In genomic region chr6:110557226-110557625, GRCh38 we compare ENCODE assay signal across 17 cellular contexts.
A peak's percentile ranks its signal among the peaks of the same experiment; 100 is the strongest.
DNase-seq lines count a peak whose midpoint lies in the region; ATAC-seq and TF ChIP-seq lines count a peak whose summit lies in the region.
"Had no signal": no experiment of that assay in that cellular context is flagged by ENCODE, and none has a peak within 500 bp of the region (broad histone marks: within the 10 kb centered on the region; RNA-seq: fewer than 3 reads in every experiment).

No MANE protein-coding gene starts in this region.

- no CpG with 5 or more reads among the region's 3 CpGs for WGBS in trophoblast cell (ENCODE audit: extremely low coverage, insufficient coverage, insufficient read length)

- H3K9ac ChIP-seq in trophoblast cell (ENCODE audit: low read length), result no peak overlapping the region

- H3K9me3 ChIP-seq in trophoblast cell (ENCODE audit: insufficient read depth, low read depth, low read length), result peaks cover 1% of the 10 kb centered on the region

- TF ChIP-seq CTCF in GM23338 (conservative IDR thresholded peaks at IDR 0.05; ENCODE audit: low read depth in 2 of 2) (no peak), epithelial cell of esophagus (IDR thresholded peaks at IDR 0.05; ENCODE audit: insufficient read depth, low read depth, low read length, missing control alignments) (no peak)

- no peak overlapping the region for H3K4me3 Mint-ChIP-seq in GM23338
- no peak overlapping the region for H3K4me3 Mint-ChIP-seq in stimulated activated naive CD8-positive, alpha-beta T cell treated with anti-CD3 and anti-CD28 coated beads, Interleukin-15, amount 100 ng/mL, for 72 hours
- H3K4me3 Mint-ChIP-seq: CD4-positive, CD25-positive, alpha-beta regulatory T cell had no signal

- H3F3A ChIP-seq in GM23338 (replicated peaks; ENCODE audit: low read depth), result no peaks in the 10 kb centered on the region

- H3K27ac Mint-ChIP-seq in GM23338, result no peak overlapping the region
- H3K27ac Mint-ChIP-seq in stimulated activated naive CD8-positive, alpha-beta T cell treated with anti-CD3 and anti-CD28 coated beads, Interleukin-15, amount 100 ng/mL, for 72 hours, result no peak overlapping the region
- H3K27ac Mint-ChIP-seq: CD4-positive, CD25-positive, alpha-beta regulatory T cell had no signal

- no peaks in the 10 kb centered on the region for H3K4me1 ChIP-seq in GM23338 (ENCODE audit: insufficient read depth)
- peaks cover 0 to 2% of the 10 kb centered on the region in 2 experiments for H3K4me1 ChIP-seq in trophoblast cell (ENCODE audit: control insufficient read depth in 1 of 2, insufficient read depth in 2 of 2, low read length in 2 of 2)

- H3K36me3 ChIP-seq in GM23338 (ENCODE audit: insufficient read depth) (no peaks in the 10 kb centered on the region), trophoblast cell (ENCODE audit: control insufficient read depth in 1 of 2, insufficient read depth in 2 of 2, low read length in 2 of 2) (no peaks in the 10 kb centered on the region)
- H3K36me3 ChIP-seq: SJSA1 had no signal

- no peak overlapping the region for H2AK5ac ChIP-seq in trophoblast cell (ENCODE audit: low read length)

- H3K9me2 ChIP-seq in GM23338 (ENCODE audit: insufficient read depth), result no peaks in the 10 kb centered on the region; the same call in 1 of the 2 replicates

- no peak overlapping the region for H3K23ac ChIP-seq in trophoblast cell (ENCODE audit: low read length)

- no peak overlapping the region for H4K8ac ChIP-seq in trophoblast cell (ENCODE audit: low read depth, low read length)

- no peak for ATAC-seq in GM23338
- ATAC-seq in stimulated activated naive CD8-positive, alpha-beta T cell treated with anti-CD3 and anti-CD28 coated beads, Interleukin-15, amount 100 ng/mL, for 72 hours, result no peak
- ATAC-seq: HCT116 had no signal

- no peak overlapping the region for H4K12ac ChIP-seq in trophoblast cell (ENCODE audit: low read depth, low read length)

- H3K36me3 Mint-ChIP-seq in GM23338 (ENCODE audit: low read depth), result no peaks in the 10 kb centered on the region; the same call in 2 of the 3 replicates

- H3K27ac ChIP-seq in GM23338 (ENCODE audit: low read depth), result no peak overlapping the region
- H3K27ac ChIP-seq in trophoblast cell (ENCODE audit: low read depth, low read length), result no peak overlapping the region
- H3K27ac ChIP-seq: RWPE1, SJSA1 had no signal

- no peak overlapping the region for H3K18ac ChIP-seq in trophoblast cell (ENCODE audit: low read length)

- H3K27me3 ChIP-seq in GM23338 (ENCODE audit: insufficient read depth) (no peaks in the 10 kb centered on the region), trophoblast cell (ENCODE audit: insufficient read depth, low read length) (no peaks in the 10 kb centered on the region)
- H3K27me3 ChIP-seq: SJSA1 had no signal

- no peak overlapping the region for H2BK120ac ChIP-seq in trophoblast cell (ENCODE audit: insufficient read depth, low read length, poor library complexity)

- no peaks in the 10 kb centered on the region for H4K20me1 ChIP-seq in GM23338 (replicated peaks; ENCODE audit: insufficient read depth)

- DNase-seq in GM23338 (ENCODE audit: low spot score) (no peak), NCI-H526 treated with DMSO at 0.1 percent for 48 hours (lab: John Stamatoyannopoulos, UW) (peak; percentile 37), epithelial cell of esophagus (ENCODE audit: low read depth) (peak; percentile 20), trophoblast cell (peak; percentile 36 to 47), H4 (ENCODE audit: low spot score) (no peak), RPMI8226 (no peak)
- DNase-seq in stimulated activated CD4-positive, alpha-beta T cell treated with anti-CD3 and anti-CD28 coated beads, Interleukin-12 subunit alpha, Interleukin-12 subunit beta, amount 100 ng/mL, for 4 hours, result no peak
- DNase-seq in stimulated activated naive CD8-positive, alpha-beta T cell treated with anti-CD3 and anti-CD28 coated beads, Interleukin-15, amount 100 ng/mL, for 72 hours, result no peak
- DNase-seq: Calu3; CD4-positive, CD25-positive, alpha-beta regulatory T cell; MV-4-11; NCI-H1694 treated with DMSO at 0.1 percent for 48 hours; NCI-H510A treated with DMSO at 0.1 percent for 48 hours; OCI-M1 had no signal

- no peaks in the 10 kb centered on the region for H3K79me2 ChIP-seq in GM23338 (replicated peaks; ENCODE audit: insufficient read depth)
- H3K79me2 ChIP-seq in trophoblast cell (ENCODE audit: control insufficient read depth, insufficient read depth, low read length, poor library complexity), result no peaks in the 10 kb centered on the region

- H3K14ac ChIP-seq in trophoblast cell (ENCODE audit: low read length), result no peak overlapping the region

- H3K4me3 ChIP-seq in GM23338, result no peak overlapping the region
- no peak overlapping the region for H3K4me3 ChIP-seq in epithelial cell of esophagus (ENCODE audit: low read length)
- no peak overlapping the region for H3K4me3 ChIP-seq in trophoblast cell (ENCODE audit: low read depth, low read length)
- H3K4me3 ChIP-seq: SJSA1 had no signal

- H3K4ac ChIP-seq in trophoblast cell (ENCODE audit: low read depth, low read length), result no peak overlapping the region

- H3K27me3 Mint-ChIP-seq in GM23338 (ENCODE audit: insufficient read depth, low read depth, poor library complexity), result no peaks in the 10 kb centered on the region
- H3K27me3 Mint-ChIP-seq in stimulated activated naive CD8-positive, alpha-beta T cell treated with anti-CD3 and anti-CD28 coated beads, Interleukin-15, amount 100 ng/mL, for 72 hours, result no peaks in the 10 kb centered on the region

- H2BK5ac ChIP-seq in trophoblast cell (ENCODE audit: low read depth, low read length, poor library complexity), result no peak overlapping the region

- no peak overlapping the region for H3K4me2 ChIP-seq in GM23338
- H3K4me2 ChIP-seq in trophoblast cell (ENCODE audit: low read length), result no peak overlapping the region

- H4K91ac ChIP-seq in trophoblast cell (ENCODE audit: low read depth, low read length), result no peak overlapping the region

- no peaks in the 10 kb centered on the region for H3K79me1 ChIP-seq in trophoblast cell (ENCODE audit: low read length)

- no peaks in the 10 kb centered on the region for H3K4me1 Mint-ChIP-seq in GM23338
- H3K4me1 Mint-ChIP-seq in stimulated activated naive CD8-positive, alpha-beta T cell treated with anti-CD3 and anti-CD28 coated beads, Interleukin-15, amount 100 ng/mL, for 72 hours, result peaks cover 12% of the 10 kb centered on the region

- no peak overlapping the region for H2BK12ac ChIP-seq in trophoblast cell (ENCODE audit: low read length)

- peaks cover 5% of the 10 kb centered on the region; the same call in 2 of the 3 replicates for H3K9me3 Mint-ChIP-seq in GM23338
- peaks cover 1 to 18% of the 10 kb centered on the region in 2 donors for H3K9me3 Mint-ChIP-seq in stimulated activated naive CD8-positive, alpha-beta T cell treated with anti-CD3 and anti-CD28 coated beads, Interleukin-15, amount 100 ng/mL, for 72 hours

- H2AFZ ChIP-seq in GM23338 (peak overlapping the region; percentile 70; the same call in 1 of the 2 replicates), trophoblast cell (ENCODE audit: insufficient read depth, low read length, poor library complexity) (no peak overlapping the region)

TF ChIP-seq in GM23338, 12 proteins besides CTCF, POLR2A, EP300 and RAD21:
- no peak for TF ChIP-seq STAT1 (IDR thresholded peaks at IDR 0.05; ENCODE audit: unreplicated experiment)
- TF ChIP-seq EZH2 (IDR thresholded peaks at IDR 0.05; ENCODE audit: low read depth, unreplicated experiment), result no peak
- TF ChIP-seq POLR2AphosphoS5 (IDR thresholded peaks at IDR 0.05; ENCODE audit: low read depth), result no peak

Comparison
In these comparisons a context has a peak if more than half of its experiments do, and no peak if none do; other contexts are left out.
1. DNase-seq: peak in NCI-H526 treated with DMSO at 0.1 percent for 48 hours (single experiment), epithelial cell of esophagus (single experiment) and trophoblast cell (2 of 2); none in GM23338 (single experiment), H4 (single experiment), stimulated activated CD4-positive, alpha-beta T cell treated with anti-CD3 and anti-CD28 coated beads, Interleukin-12 subunit alpha, Interleukin-12 subunit beta, amount 100 ng/mL, for 4 hours (single experiment), RPMI8226 (single experiment) and stimulated activated naive CD8-positive, alpha-beta T cell treated with anti-CD3 and anti-CD28 coated beads, Interleukin-15, amount 100 ng/mL, for 72 hours (0 of 2).